9 cellular contexts compared by ENCODE assay signal in the genomic region with DNA sequence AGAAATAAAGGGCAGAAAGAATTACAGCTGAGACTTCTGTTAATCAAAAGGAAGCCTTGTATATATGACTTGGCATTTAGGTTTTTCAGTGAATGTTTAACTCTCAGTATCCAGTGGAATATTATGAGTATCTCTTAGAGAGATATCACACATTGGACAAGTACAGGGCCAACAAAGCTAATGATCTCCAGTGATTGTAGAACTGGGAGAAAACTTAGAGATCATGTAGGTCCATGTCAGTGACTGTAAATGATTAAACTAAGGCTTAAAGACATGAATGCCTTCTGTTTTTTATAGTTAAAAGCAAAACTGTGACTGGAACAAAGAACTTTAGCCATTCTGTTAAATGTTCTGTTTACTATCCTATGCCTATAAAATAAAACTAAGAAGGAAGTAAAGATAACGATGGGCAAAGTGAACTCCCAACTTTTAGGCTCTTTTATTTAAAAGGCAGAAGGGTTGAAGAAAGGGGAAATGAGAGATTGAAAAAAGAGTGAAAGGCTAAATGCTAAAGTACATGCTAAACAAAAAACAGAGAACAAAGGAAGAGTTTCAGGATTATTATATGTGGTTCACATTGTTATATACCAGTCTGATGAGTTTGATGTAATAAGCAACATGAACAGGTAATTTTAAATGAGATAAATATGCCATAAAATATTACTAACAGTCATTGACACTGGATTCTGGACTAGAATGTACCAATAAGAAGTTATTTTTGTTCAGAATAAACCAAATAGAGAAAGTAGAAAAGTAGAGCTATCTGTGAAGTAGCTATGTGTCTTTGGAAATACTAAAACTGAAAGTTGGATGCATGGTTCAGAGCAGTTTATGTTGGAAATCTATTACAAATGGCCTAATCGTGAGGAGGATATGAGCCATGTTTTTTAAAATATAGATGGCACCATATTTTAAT. TPM values are rescaled to one million over a fixed set of nuclear protein-coding genes. Genes with fewer than 3 reads are reported as not detected.
DNase-seq lines count a peak whose midpoint lies in the region; ATAC-seq, FAIRE-seq and TF ChIP-seq lines count a peak whose summit lies in the region.
"Had no signal": no experiment of that assay in that cellular context is flagged by ENCODE, and none has a peak within 500 bp of the region (broad histone marks: within the 10 kb centered on the region; RNA-seq: fewer than 3 reads in every experiment).

No MANE protein-coding gene starts in this region.

- no CpG with 5 or more reads among the region's 2 CpGs for WGBS in mesendoderm (ENCODE audit: extremely low coverage, insufficient coverage, low lambda C conversion rate)

- no peak overlapping the region for H2AK5ac ChIP-seq in mesendoderm (ENCODE audit: low read length)

- no peak overlapping the region for H2BK5ac ChIP-seq in mesendoderm (ENCODE audit: low read length)

- H3K23ac ChIP-seq in mesendoderm (ENCODE audit: low read length): no peak overlapping the region

- no peaks in the 10 kb centered on the region for H3K79me1 ChIP-seq in mesendoderm (ENCODE audit: low read length)

- H3K4me3 ChIP-seq in epithelial cell of proximal tubule (ENCODE audit: low read depth, low read length) (no peak overlapping the region), mesendoderm (ENCODE audit: low read length) (no peak overlapping the region)

- H2BK120ac ChIP-seq in mesendoderm (ENCODE audit: low read depth, low read length): no peak overlapping the region

- FAIRE-seq in GM12891 (lab: Jason Lieb, UNC): peak; percentile 56
- no peak for FAIRE-seq in H54 (lab: Jason Lieb, UNC)

- DNase-seq in GM12891 (ENCODE audit: insufficient read length, low spot score): no peak
- DNase-seq in epithelial cell of proximal tubule (ENCODE audit: low read depth): peak; percentile 13
- no peak for DNase-seq in activated CD4-positive, alpha-beta T cell treated with anti-CD3 and anti-CD28 coated beads for 1 hour
- DNase-seq in H54 (ENCODE audit: insufficient read length, low spot score): no peak
- DNase-seq in mesendoderm: no peak
- DNase-seq: NCI-H2227 treated with DMSO at 0.1 percent for 48 hours had no signal

- no peak for TF ChIP-seq CTCF in epithelial cell of proximal tubule (conservative IDR thresholded peaks at IDR 0.05; ENCODE audit: low read depth, low read length)

- H3K9ac ChIP-seq in mesendoderm (ENCODE audit: low read length): no peak overlapping the region

- peak; percentile 35 for ATAC-seq in GM21526 (IDR thresholded peaks at IDR 0.05; ENCODE audit: low FRiP score, unreplicated experiment)
- ATAC-seq in HG03432 (IDR thresholded peaks at IDR 0.05; ENCODE audit: unreplicated experiment): peak; percentile 54
- no peak for ATAC-seq in GM19328 (IDR thresholded peaks at IDR 0.05; ENCODE audit: unreplicated experiment)

- no peak overlapping the region for H3K18ac ChIP-seq in mesendoderm (ENCODE audit: low read length)

- no peak overlapping the region for H2BK15ac ChIP-seq in mesendoderm (replicated peaks; ENCODE audit: low read depth)

- H3K27ac ChIP-seq in mesendoderm (ENCODE audit: low read depth, low read length): no peak overlapping the region

- no peak overlapping the region for H3K56ac ChIP-seq in mesendoderm (ENCODE audit: low read length)

- TF ChIP-seq POLR2A in GM12891 (IDR thresholded peaks at IDR 0.05; ENCODE audit: low read depth, low read length): no peak
- no peak for TF ChIP-seq POLR2A in H54 (IDR thresholded peaks at IDR 0.05; ENCODE audit: low read depth, low read length)

- H3K36me3 ChIP-seq in mesendoderm (ENCODE audit: control insufficient read depth, insufficient read depth, low read length): no peaks in the 10 kb centered on the region

- no peak overlapping the region for H4K5ac ChIP-seq in mesendoderm (ENCODE audit: low read length)

- no peaks in the 10 kb centered on the region for H3K27me3 ChIP-seq in mesendoderm (ENCODE audit: insufficient read depth, low read length, poor library complexity)

- no peaks in the 10 kb centered on the region for H3K79me2 ChIP-seq in mesendoderm (ENCODE audit: control insufficient read depth, insufficient read depth, low read length)

- no peak overlapping the region for H4K8ac ChIP-seq in mesendoderm (ENCODE audit: low read depth, low read length)

- no peak overlapping the region for H3K4me2 ChIP-seq in mesendoderm (ENCODE audit: low read length)

- H3K4ac ChIP-seq in mesendoderm (ENCODE audit: low read depth, low read length): no peak overlapping the region

- H3K4me1 ChIP-seq in mesendoderm (ENCODE audit: control insufficient read depth, low read depth, low read length): no peaks in the 10 kb centered on the region

TF ChIP-seq in GM12891, 5 proteins besides CTCF, POLR2A, EP300 and RAD21:
- TF ChIP-seq POLR2AphosphoS5 (IDR thresholded peaks at IDR 0.05; ENCODE audit: low read depth, low read length) (no peak), TAF1 (IDR thresholded peaks at IDR 0.05; ENCODE audit: low read depth, low read length) (no peak), SPI1 (IDR thresholded peaks at IDR 0.05; ENCODE audit: low read depth, low read length) (peak; percentile 80)

RNA-seq across cellular contexts. Expression of a gene that starts 37.1 kb away (rescaled TPM):
- polyA plus RNA-seq in GM12891 (2012; ENCODE audit: low read depth, missing spikeins): 1.2 TPM
- 0.80 and 4.2 TPM in 2 replicates for total RNA-seq in epithelial cell of proximal tubule
- 0.77 TPM for polyA plus RNA-seq in mesendoderm (2013, experiment 1 of 2)
- 0.91 TPM for polyA plus RNA-seq in mesendoderm (2013, experiment 2 of 2)
